In the genomic region with DNA sequence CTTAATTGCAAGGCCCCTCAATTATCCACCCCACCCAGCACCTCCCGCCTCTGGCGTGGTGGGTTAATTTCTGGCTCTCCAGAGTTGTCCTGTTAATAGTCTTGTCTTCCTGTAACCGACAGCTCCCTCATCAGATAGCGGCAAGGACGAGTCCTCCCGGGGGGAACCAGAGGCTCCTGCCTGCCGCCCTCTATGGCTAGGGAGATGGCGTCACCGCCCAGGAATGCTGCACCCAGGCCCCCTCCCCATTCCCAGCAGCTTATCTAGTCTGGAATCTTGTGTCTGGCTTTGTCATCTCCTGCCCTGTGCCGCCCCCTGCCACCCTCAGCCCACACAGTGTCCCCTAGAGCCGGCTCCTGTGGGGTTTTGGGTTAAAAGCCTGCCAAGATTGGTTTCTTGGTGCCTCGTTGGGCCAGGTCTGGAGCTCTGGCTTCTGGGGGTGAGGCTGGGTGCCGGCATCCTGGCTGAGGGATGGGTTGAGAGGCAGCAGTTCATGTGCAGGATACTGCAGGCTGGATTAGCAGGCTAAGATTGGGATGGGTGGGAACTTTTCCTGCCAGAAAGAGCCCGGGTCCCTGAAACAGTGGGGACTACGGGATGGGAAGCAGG, we compare ENCODE assay signal across 1 cellular context.
A peak's percentile ranks its signal among the peaks of the same experiment; 100 is the strongest.
TF ChIP-seq lines count a peak whose summit lies in the region.

No MANE protein-coding gene starts in this region.

TF ChIP-seq in SK-N-SH, 30 proteins besides CTCF, POLR2A, EP300 and RAD21 (continued from another document):
- TF ChIP-seq ZBTB33 (IDR thresholded peaks at IDR 0.05; ENCODE audit: borderline replicate concordance, low read depth) (no peak; the same call in 1 of the 2 replicates), RXRA (IDR thresholded peaks at IDR 0.05; ENCODE audit: borderline replicate concordance, low read depth) (peak; percentile 90; the same call in 1 of the 2 replicates), SIN3A (IDR thresholded peaks at IDR 0.05; ENCODE audit: borderline replicate concordance, low read depth, low read length) (no peak; the same call in 1 of the 2 replicates), MAX (IDR thresholded peaks at IDR 0.05; ENCODE audit: low read depth) (peak; percentile 61), JUND (IDR thresholded peaks at IDR 0.05) (peak; percentile 95), CHD2 (IDR thresholded peaks at IDR 0.05; ENCODE audit: low read length, partially characterized antibody) (no peak), SMC3 (IDR thresholded peaks at IDR 0.05; ENCODE audit: low read depth, low read length) (no peak), USF2 (IDR thresholded peaks at IDR 0.05; ENCODE audit: borderline replicate concordance, low read depth, low read length) (no peak), YY1 (IDR thresholded peaks at IDR 0.05; ENCODE audit: low read depth) (peak; percentile 39; the same call in 1 of the 2 replicates), FOSL2 (IDR thresholded peaks at IDR 0.05; ENCODE audit: borderline replicate concordance, low read depth) (peak; percentile 83), MEF2A (IDR thresholded peaks at IDR 0.05; ENCODE audit: borderline replicate concordance, low read depth) (no peak; the same call in 1 of the 2 replicates), NFIC (IDR thresholded peaks at IDR 0.05; ENCODE audit: borderline replicate concordance) (peak; percentile 93), RFX5 (IDR thresholded peaks at IDR 0.05; ENCODE audit: low read length) (no peak), TCF12 (IDR thresholded peaks at IDR 0.05) (peak; percentile 92), NRF1 (IDR thresholded peaks at IDR 0.05; ENCODE audit: low read depth, low read length) (no peak), MXI1 (IDR thresholded peaks at IDR 0.05; ENCODE audit: low read depth, low read length) (0 out of 2 replicates have a peak, but pooled peaks have one; percentile 26), GABPA (IDR thresholded peaks at IDR 0.05; ENCODE audit: low read depth) (no peak), RCOR1 (IDR thresholded peaks at IDR 0.05; ENCODE audit: low read length) (peak; percentile 43; the same call in 1 of the 2 replicates), ELF1 (IDR thresholded peaks at IDR 0.05) (no peak), TAF1 (IDR thresholded peaks at IDR 0.05; ENCODE audit: borderline replicate concordance, low read depth, low read length) (peak; percentile 43; the same call in 1 of the 2 replicates), EZH2phosphoT487 (IDR thresholded peaks at IDR 0.05; ENCODE audit: borderline replicate concordance, low read depth) (no peak), POLR2AphosphoS5 (IDR thresholded peaks at IDR 0.05; ENCODE audit: low read depth, low read length) (0 out of 2 replicates have a peak, but pooled peaks have one; percentile 45)
- TF ChIP-seq, protein P1, sequence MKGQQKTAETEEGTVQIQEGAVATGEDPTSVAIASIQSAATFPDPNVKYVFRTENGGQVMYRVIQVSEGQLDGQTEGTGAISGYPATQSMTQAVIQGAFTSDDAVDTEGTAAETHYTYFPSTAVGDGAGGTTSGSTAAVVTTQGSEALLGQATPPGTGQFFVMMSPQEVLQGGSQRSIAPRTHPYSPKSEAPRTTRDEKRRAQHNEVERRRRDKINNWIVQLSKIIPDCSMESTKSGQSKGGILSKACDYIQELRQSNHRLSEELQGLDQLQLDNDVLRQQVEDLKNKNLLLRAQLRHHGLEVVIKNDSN (IDR thresholded peaks at IDR 0.05; ENCODE audit: borderline replicate concordance, low read depth), result 0 out of 2 replicates have a peak, but pooled peaks have one; percentile 14
- TF ChIP-seq, protein P2, sequence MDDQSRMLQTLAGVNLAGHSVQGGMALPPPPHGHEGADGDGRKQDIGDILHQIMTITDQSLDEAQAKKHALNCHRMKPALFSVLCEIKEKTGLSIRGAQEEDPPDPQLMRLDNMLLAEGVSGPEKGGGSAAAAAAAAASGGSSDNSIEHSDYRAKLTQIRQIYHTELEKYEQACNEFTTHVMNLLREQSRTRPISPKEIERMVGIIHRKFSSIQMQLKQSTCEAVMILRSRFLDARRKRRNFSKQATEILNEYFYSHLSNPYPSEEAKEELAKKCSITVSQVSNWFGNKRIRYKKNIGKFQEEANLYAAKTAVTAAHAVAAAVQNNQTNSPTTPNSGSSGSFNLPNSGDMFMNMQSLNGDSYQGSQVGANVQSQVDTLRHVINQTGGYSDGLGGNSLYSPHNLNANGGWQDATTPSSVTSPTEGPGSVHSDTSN (IDR thresholded peaks at IDR 0.05), result peak; percentile 77
- TF ChIP-seq, protein P3, sequence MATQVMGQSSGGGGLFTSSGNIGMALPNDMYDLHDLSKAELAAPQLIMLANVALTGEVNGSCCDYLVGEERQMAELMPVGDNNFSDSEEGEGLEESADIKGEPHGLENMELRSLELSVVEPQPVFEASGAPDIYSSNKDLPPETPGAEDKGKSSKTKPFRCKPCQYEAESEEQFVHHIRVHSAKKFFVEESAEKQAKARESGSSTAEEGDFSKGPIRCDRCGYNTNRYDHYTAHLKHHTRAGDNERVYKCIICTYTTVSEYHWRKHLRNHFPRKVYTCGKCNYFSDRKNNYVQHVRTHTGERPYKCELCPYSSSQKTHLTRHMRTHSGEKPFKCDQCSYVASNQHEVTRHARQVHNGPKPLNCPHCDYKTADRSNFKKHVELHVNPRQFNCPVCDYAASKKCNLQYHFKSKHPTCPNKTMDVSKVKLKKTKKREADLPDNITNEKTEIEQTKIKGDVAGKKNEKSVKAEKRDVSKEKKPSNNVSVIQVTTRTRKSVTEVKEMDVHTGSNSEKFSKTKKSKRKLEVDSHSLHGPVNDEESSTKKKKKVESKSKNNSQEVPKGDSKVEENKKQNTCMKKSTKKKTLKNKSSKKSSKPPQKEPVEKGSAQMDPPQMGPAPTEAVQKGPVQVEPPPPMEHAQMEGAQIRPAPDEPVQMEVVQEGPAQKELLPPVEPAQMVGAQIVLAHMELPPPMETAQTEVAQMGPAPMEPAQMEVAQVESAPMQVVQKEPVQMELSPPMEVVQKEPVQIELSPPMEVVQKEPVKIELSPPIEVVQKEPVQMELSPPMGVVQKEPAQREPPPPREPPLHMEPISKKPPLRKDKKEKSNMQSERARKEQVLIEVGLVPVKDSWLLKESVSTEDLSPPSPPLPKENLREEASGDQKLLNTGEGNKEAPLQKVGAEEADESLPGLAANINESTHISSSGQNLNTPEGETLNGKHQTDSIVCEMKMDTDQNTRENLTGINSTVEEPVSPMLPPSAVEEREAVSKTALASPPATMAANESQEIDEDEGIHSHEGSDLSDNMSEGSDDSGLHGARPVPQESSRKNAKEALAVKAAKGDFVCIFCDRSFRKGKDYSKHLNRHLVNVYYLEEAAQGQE (IDR thresholded peaks at IDR 0.05; ENCODE audit: low read depth, low read length), result peak; percentile 34; the same call in 1 of the 2 replicates
- TF ChIP-seq, protein P4, sequence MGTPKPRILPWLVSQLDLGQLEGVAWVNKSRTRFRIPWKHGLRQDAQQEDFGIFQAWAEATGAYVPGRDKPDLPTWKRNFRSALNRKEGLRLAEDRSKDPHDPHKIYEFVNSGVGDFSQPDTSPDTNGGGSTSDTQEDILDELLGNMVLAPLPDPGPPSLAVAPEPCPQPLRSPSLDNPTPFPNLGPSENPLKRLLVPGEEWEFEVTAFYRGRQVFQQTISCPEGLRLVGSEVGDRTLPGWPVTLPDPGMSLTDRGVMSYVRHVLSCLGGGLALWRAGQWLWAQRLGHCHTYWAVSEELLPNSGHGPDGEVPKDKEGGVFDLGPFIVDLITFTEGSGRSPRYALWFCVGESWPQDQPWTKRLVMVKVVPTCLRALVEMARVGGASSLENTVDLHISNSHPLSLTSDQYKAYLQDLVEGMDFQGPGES (IDR thresholded peaks at IDR 0.05; ENCODE audit: low read depth, low read length), result no peak
